Comparison of ENCODE assay signal across 8 cellular contexts in the genomic region with DNA sequence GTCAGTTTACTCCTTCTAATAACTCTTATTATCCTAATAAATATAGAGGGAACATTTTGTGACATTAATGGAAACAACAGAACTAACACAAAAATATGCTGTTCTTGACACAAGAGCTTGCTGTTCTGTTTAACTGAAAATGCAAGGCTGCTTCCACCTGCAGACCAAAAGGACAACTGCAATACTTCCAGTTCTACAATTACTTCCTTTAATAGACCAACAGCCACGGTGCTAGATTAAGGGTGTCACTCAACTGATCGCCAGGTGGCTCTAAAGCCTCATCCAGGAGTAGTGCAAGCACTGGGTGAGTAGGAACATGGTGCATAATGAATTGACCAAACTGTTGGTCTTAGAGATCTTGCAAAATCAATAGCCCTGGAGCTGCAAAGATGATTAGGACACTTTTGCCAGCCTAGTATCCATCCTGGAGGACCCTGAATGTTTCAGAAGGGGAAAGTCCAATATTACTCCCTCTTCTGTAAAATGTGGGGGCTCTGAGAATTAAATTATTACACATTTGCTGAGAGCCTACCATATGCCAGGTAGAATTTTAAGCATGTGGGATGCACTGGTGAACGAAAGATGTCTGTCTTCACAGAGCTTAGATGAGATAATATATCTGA. TPM values are rescaled to one million over a fixed set of nuclear protein-coding genes. Genes with fewer than 3 reads are reported as not detected.
DNase-seq lines count a peak whose midpoint lies in the region; ATAC-seq, FAIRE-seq and TF ChIP-seq lines count a peak whose summit lies in the region.

No MANE protein-coding gene starts in this region.

- TF ChIP-seq CTCF in OCI-LY1 (IDR thresholded peaks at IDR 0.05; ENCODE audit: low read length): peak; percentile 62
- TF ChIP-seq CTCF in H1 (IDR thresholded peaks at IDR 0.05; ENCODE audit: control extremely low read depth in 1 of 3, insufficient read depth in 1 of 3, low read depth in 1 of 3, low read length in 3 of 3): peak in 2 of 3 experiments; percentile 46 to 48; a peak in 3 of 4 replicates
- TF ChIP-seq CTCF in neural progenitor cell (IDR thresholded peaks at IDR 0.05): peak; percentile 35

- H3K4ac ChIP-seq in H1 (replicated peaks; ENCODE audit: insufficient read length, low read depth, low read length): no peak overlapping the region

- H2BK20ac ChIP-seq in H1 (ENCODE audit: low read length): no peak overlapping the region

- POLR2A ChIA-PET in H1 (lab: Charles Lee; ENCODE audit: partially characterized antibody): no interaction called here

- no peak overlapping the region for H3K56ac ChIP-seq in H1 (replicated peaks; ENCODE audit: insufficient read length, low read depth, low read length)

- H2BK120ac ChIP-seq in H1 (replicated peaks; ENCODE audit: low read depth, low read length): no peak overlapping the region

- H3F3A ChIP-seq in OCI-LY1 (ENCODE audit: insufficient read depth, low read length): no peaks in the 10 kb centered on the region
- H3F3A ChIP-seq in neural progenitor cell (ENCODE audit: low read depth): no peaks in the 10 kb centered on the region

- no peak overlapping the region for H2BK15ac ChIP-seq in H1 (ENCODE audit: low read length)

- H3K18ac ChIP-seq in H1 (ENCODE audit: extremely low read depth, low read length): no peak overlapping the region

- H2BK12ac ChIP-seq in H1 (ENCODE audit: low read depth, low read length): no peak overlapping the region

- peak; percentile 72 to 74 for TF ChIP-seq RAD21 in H1 (IDR thresholded peaks at IDR 0.05 in 1 of 2, conservative IDR thresholded peaks at IDR 0.05 in 1 of 2; ENCODE audit: low read depth in 2 of 2, low read length in 2 of 2)

- no peak overlapping the region for H2AFZ ChIP-seq in OCI-LY1 (ENCODE audit: low read length)
- no peak overlapping the region for H2AFZ ChIP-seq in H1 (ENCODE audit: low read length)
- H2AFZ ChIP-seq in neural progenitor cell (replicated peaks): no peak overlapping the region

- no peak overlapping the region for H4K8ac ChIP-seq in H1 (ENCODE audit: extremely low read depth, insufficient read depth, low read length)

- H3K14ac ChIP-seq in H1 (ENCODE audit: insufficient read length): no peak overlapping the region

- no peak overlapping the region for H4K5ac ChIP-seq in H1 (ENCODE audit: insufficient read length, low read depth, low read length)

- no peaks in the 10 kb centered on the region for H3K79me2 ChIP-seq in OCI-LY1 (ENCODE audit: insufficient read depth, low read length)
- H3K79me2 ChIP-seq in H1 (ENCODE audit: control insufficient read depth in 1 of 2, insufficient read depth in 2 of 2, low read length in 2 of 2): no peaks in the 10 kb centered on the region
- H3K79me2 ChIP-seq in neural progenitor cell (ENCODE audit: low read depth): no peaks in the 10 kb centered on the region

- no peaks in the 10 kb centered on the region for H3K4me1 Mint-ChIP-seq in neural progenitor cell

- H4K91ac ChIP-seq in H1 (replicated peaks; ENCODE audit: insufficient read length, low read length): no peak overlapping the region

- H3K4me1 ChIP-seq in OCI-LY1 (ENCODE audit: insufficient read depth, low read length, severe bottlenecking) (no peaks in the 10 kb centered on the region), H1 (replicated peaks in 1 of 4; ENCODE audit: control insufficient read depth in 3 of 4, insufficient read depth in 4 of 4, low read length in 3 of 4) (peaks cover 0 to 3% (median 0%) of the 10 kb centered on the region in 4 experiments; a peak in 1 of 7 replicates), neural progenitor cell (no peaks in the 10 kb centered on the region)

- H3K9me2 ChIP-seq in OCI-LY1 (ENCODE audit: low read depth, low read length): no peaks in the 10 kb centered on the region

- H3K27ac ChIP-seq in OCI-LY1 (ENCODE audit: low read depth, low read length, poor library complexity, severe bottlenecking): no peak overlapping the region
- no peak overlapping the region for H3K27ac ChIP-seq in H1 (ENCODE audit: low read depth, low read length)
- H3K27ac ChIP-seq in neural progenitor cell: no peak overlapping the region

- H4K20me1 ChIP-seq in OCI-LY1 (ENCODE audit: insufficient read depth, low read length): no peaks in the 10 kb centered on the region
- H4K20me1 ChIP-seq in H1 (replicated peaks in 1 of 2; ENCODE audit: control insufficient read depth in 1 of 2, insufficient read depth in 2 of 2, low read length in 2 of 2): no peaks in the 10 kb centered on the region
- H4K20me1 ChIP-seq in neural progenitor cell (ENCODE audit: low read depth): no peaks in the 10 kb centered on the region

- no peak overlapping the region for H3K23ac ChIP-seq in H1 (ENCODE audit: insufficient read length)

- no peak for FAIRE-seq in H1 (lab: Jason Lieb, UNC)

- H3K9me3 Mint-ChIP-seq in neural progenitor cell: no peaks in the 10 kb centered on the region

- H3K9me3 ChIP-seq in OCI-LY1 (ENCODE audit: low read length) (no peaks in the 10 kb centered on the region), H1 (ENCODE audit: insufficient read depth in 2 of 2, low read depth in 1 of 2, low read length in 1 of 2) (no peaks in the 10 kb centered on the region), neural progenitor cell (ENCODE audit: low read depth) (no peaks in the 10 kb centered on the region)

- no peak overlapping the region for H3K4me3 Mint-ChIP-seq in neural progenitor cell

- no peak for TF ChIP-seq EP300 in H1 (IDR thresholded peaks at IDR 0.05; ENCODE audit: borderline replicate concordance in 1 of 2, low read depth in 2 of 2, low read length in 2 of 2)

- H3K27me3 ChIP-seq in OCI-LY1 (ENCODE audit: insufficient read depth, low read length): no peaks in the 10 kb centered on the region
- H3K27me3 ChIP-seq in H1 (replicated peaks in 1 of 4; ENCODE audit: control insufficient read depth in 3 of 4, extremely low read depth in 1 of 4, insufficient read depth in 3 of 4, low read length in 3 of 4): no peaks in the 10 kb centered on the region
- H3K27me3 ChIP-seq in neural progenitor cell: no peaks in the 10 kb centered on the region

- H3K27ac Mint-ChIP-seq in neural progenitor cell: no peak overlapping the region

- no peak overlapping the region for H2AK5ac ChIP-seq in H1 (ENCODE audit: low read depth, low read length)

- H3K9ac ChIP-seq in OCI-LY1 (ENCODE audit: low read length) (no peak overlapping the region), H1 (replicated peaks in 1 of 4; ENCODE audit: extremely low read depth in 1 of 4, low read depth in 3 of 4, low read length in 3 of 4) (no peak overlapping the region), neural progenitor cell (no peak overlapping the region)

- H3K4me3 ChIP-seq in OCI-LY1 (ENCODE audit: low read depth, low read length, poor library complexity, severe bottlenecking) (no peak overlapping the region), H1 (ENCODE audit: extremely low read depth in 1 of 4, insufficient read depth in 2 of 4, low read depth in 3 of 4, low read length in 4 of 4) (no peak overlapping the region), neural progenitor cell (no peak overlapping the region)

- no peak for TF ChIP-seq POLR2A in H1 (IDR thresholded peaks at IDR 0.05; ENCODE audit: control extremely low read depth in 1 of 2, low read depth in 2 of 2, low read length in 2 of 2)

- H2BK5ac ChIP-seq in H1 (ENCODE audit: low read depth, low read length): no peak overlapping the region

- no peaks in the 10 kb centered on the region for H3K79me1 ChIP-seq in H1 (ENCODE audit: low read depth, low read length)

- no peaks in the 10 kb centered on the region for H3K23me2 ChIP-seq in H1 (ENCODE audit: low read depth, low read length)

- 77% methylated on average over 3 of the region's 3 CpGs; no CpG with 5 or more reads in 1 of the 2 experiments for WGBS in H1 (ENCODE audit: extremely low coverage in 1 of 2, insufficient coverage in 1 of 2, insufficient read length in 1 of 2, insufficient replicate concordance in 2 of 2, low coverage in 1 of 2, low lambda C conversion rate in 2 of 2, missing lambda C conversion rate in 1 of 2), 2 experiments

- CTCF ChIA-PET in H1 (lab: Charles Lee; ENCODE audit: partially characterized antibody): interaction anchor here (0.6 to 2.9 kb wide), 26 partner anchors 9 to 427 kb away, joined by 3 to 22 read pairs (median 4); a partner anchor contains a TSS

- H3K4me2 ChIP-seq in OCI-LY1 (ENCODE audit: low read length) (no peak overlapping the region), H1 (ENCODE audit: insufficient read depth in 1 of 2, low read depth in 2 of 2, low read length in 2 of 2) (no peak overlapping the region), neural progenitor cell (no peak overlapping the region)

- H3K36me3 ChIP-seq in OCI-LY1 (ENCODE audit: insufficient read depth, low read length) (no peaks in the 10 kb centered on the region), H1 (ENCODE audit: control insufficient read depth in 2 of 4, insufficient read depth in 4 of 4, low read length in 3 of 4) (no peaks in the 10 kb centered on the region), neural progenitor cell (no peaks in the 10 kb centered on the region)

- ATAC-seq in GM19395 (IDR thresholded peaks at IDR 0.05; ENCODE audit: unreplicated experiment) (peak; percentile 91), HG03432 (IDR thresholded peaks at IDR 0.05; ENCODE audit: unreplicated experiment) (peak; percentile 95)

- DNase-seq in DMS53 treated with DMSO at 0.1 percent for 48 hours (lab: John Stamatoyannopoulos, UW; ENCODE audit: unreplicated experiment) (peak; percentile 91), H1 (ENCODE audit: low read depth in 1 of 2, low spot score in 2 of 2) (no peak), neural progenitor cell (ENCODE audit: low spot score) (peak; percentile 28), NCI-H1436 (lab: John Stamatoyannopoulos, UW) (no peak), putamen (ENCODE audit: low spot score) (no peak)

- peaks cover 3% of the 10 kb centered on the region for H3K27me3 Mint-ChIP-seq in neural progenitor cell (ENCODE audit: insufficient read depth, low read depth)

- H3K36me3 Mint-ChIP-seq in neural progenitor cell: no peaks in the 10 kb centered on the region

TF ChIP-seq in H1, 55 proteins besides CTCF, POLR2A, EP300 and RAD21:
- TF ChIP-seq BACH1 (IDR thresholded peaks at IDR 0.05; ENCODE audit: low read length) (no peak), YY1 (IDR thresholded peaks at IDR 0.05; ENCODE audit: low read depth, low read length) (no peak), TBP (IDR thresholded peaks at IDR 0.05; ENCODE audit: low read depth, low read length) (no peak)

RNA-seq across cellular contexts. Expression of a gene that starts 3.6 kb away (rescaled TPM):
- not detected in 2 replicates for total RNA-seq in H1 (2021; fragmentation: NEBNext Ultra II Directional; extraction: Animal tissue kit (Norgen Biotek cat#: 25700))
- 0.02 TPM in 1 of 2 replicates, not detected in the other for polyA plus RNA-seq in H1 (2011; rRNA removed)
- polyA plus RNA-seq in H1 (2011; cell fraction: cytosol; rRNA removed): not detected
- polyA plus RNA-seq in H1 (2011; cell fraction: nucleus; rRNA removed): not detected
- polyA plus RNA-seq in H1 (2012, experiment 1 of 2): not detected in 4 replicates
- not detected for polyA plus RNA-seq in H1 (2012, experiment 2 of 2)
- polyA plus RNA-seq in H1 (2013, experiment 1 of 2): 0.04 TPM
- polyA plus RNA-seq in H1 (2013, experiment 2 of 2): 0.02 TPM
- not detected in 2 replicates for polyA minus RNA-seq in H1 (2011; rRNA and poly(A)+ RNA removed)
- polyA minus RNA-seq in H1 (2011; cell fraction: cytosol; rRNA and poly(A)+ RNA removed): not detected
- not detected for polyA minus RNA-seq in H1 (2011; cell fraction: nucleus; rRNA and poly(A)+ RNA removed)
- total RNA-seq in neural progenitor cell (ENCODE audit: low replicate concordance): not detected in 2 replicates

Comparison
In these comparisons a context has a peak if more than half of its experiments do, and no peak if none do; other contexts are left out.
1. DNase-seq: peak in DMS53 treated with DMSO at 0.1 percent for 48 hours (single experiment) and neural progenitor cell (single experiment); none in H1 (0 of 2), NCI-H1436 (single experiment) and putamen (single experiment).
2. Peak in every context shown above with its lines, with median percentiles within 50 percentile points of each other: CTCF ChIP-seq.